Comparison of ENCODE assay signal across 8 cellular contexts in the genomic region with DNA sequence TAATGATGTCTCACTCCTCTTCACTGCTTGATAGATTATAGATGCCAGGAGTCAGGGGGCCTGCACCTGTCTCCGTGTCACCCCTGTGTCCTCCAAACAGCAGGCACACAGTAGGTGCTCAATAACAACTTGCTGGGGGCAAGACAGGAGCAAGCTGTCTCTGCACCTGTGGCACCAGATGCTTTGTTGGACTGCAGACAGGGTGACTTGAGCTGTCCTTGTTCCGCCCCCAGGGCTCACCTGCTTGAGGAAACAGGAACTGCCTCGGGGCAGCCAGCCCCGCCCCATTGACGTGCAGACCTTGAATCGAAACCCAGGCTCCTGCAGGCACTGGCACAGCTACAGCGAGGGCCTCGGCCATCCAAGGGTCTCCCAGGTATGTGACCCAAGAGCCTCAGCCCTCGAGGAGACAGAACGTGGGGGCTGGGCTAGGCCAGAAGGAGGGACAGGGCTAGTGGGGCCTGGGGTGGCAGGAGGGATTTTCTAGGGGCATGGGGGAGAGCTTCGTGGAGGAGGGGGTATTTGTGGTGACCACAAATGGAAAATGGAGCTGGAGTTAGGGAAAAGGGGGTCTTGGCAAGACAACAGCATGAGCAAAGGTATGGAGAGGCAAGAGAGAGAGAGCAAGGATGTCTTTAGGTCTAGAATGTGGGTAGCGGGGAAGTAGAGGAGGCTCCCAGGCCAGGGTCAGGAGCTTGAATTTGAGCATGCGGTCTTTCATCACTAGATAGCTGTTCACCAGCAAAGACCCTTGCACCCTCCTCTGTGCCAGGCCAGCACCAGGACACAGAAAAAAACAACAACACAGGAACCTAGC. TPM values are rescaled to one million over a fixed set of nuclear protein-coding genes. Genes with fewer than 3 reads are reported as not detected.
A peak's percentile ranks its signal among the peaks of the same experiment; 100 is the strongest.
DNase-seq lines count a peak whose midpoint lies in the region; ATAC-seq and TF ChIP-seq lines count a peak whose summit lies in the region.

A gene with protein sequence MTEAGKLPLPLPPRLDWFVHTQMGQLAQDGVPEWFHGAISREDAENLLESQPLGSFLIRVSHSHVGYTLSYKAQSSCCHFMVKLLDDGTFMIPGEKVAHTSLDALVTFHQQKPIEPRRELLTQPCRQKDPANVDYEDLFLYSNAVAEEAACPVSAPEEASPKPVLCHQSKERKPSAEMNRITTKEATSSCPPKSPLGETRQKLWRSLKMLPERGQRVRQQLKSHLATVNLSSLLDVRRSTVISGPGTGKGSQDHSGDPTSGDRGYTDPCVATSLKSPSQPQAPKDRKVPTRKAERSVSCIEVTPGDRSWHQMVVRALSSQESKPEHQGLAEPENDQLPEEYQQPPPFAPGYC (plus strand): TSS at position 287 of the 817 bp plus-strand sequence. CDS start 5,066 bp downstream, outside the sequence.

- no peak within 1 kb of the TSS for H3K4me3 ChIP-seq in left ventricle myocardium inferior

- peak; percentile 66 for ATAC-seq in GM21737 (IDR thresholded peaks at IDR 0.05; ENCODE audit: unreplicated experiment)

- TF ChIP-seq CTCF in left ventricle myocardium inferior (IDR thresholded peaks at IDR 0.05; ENCODE audit: borderline replicate concordance): no peak

- DNase-seq in GF-D8 (lab: John Stamatoyannopoulos, UW) (peak; percentile 70), NCI-H2107 (lab: John Stamatoyannopoulos, UW) (peak; percentile 50), left ventricle myocardium inferior (peak; percentile 36), SW 1271 (lab: John Stamatoyannopoulos, UW) (no peak), kidney glomerular epithelial cell (lab: John Stamatoyannopoulos, UW) (no peak)
- DNase-seq in activated CD8-positive, alpha-beta memory T cell treated with anti-CD3 and anti-CD28 coated beads for 1 hour (ENCODE audit: extremely low read depth in 1 of 2, low read depth in 1 of 2): peak; percentile 32 to 72
- peak; percentile 48 to 61 (median 54) for DNase-seq in stimulated activated CD4-positive, alpha-beta T cell treated with anti-CD3 and anti-CD28 coated beads, TNF-alpha, amount 100 ng/mL, for 1 hour (ENCODE audit: low read depth in 3 of 3, low spot score in 1 of 3)

- peaks cover 29% of the 10 kb centered on the region for H3K27me3 ChIP-seq in left ventricle myocardium inferior (ENCODE audit: low read depth)

- H3K27ac ChIP-seq in left ventricle myocardium inferior (replicated peaks): no peak within 1 kb of the TSS

- H3K4me1 ChIP-seq in left ventricle myocardium inferior: no peaks in the 10 kb centered on the region

- H3K36me3 ChIP-seq in left ventricle myocardium inferior: no peaks in the 10 kb centered on the region

- no peaks in the 10 kb centered on the region for H3K9me3 ChIP-seq in left ventricle myocardium inferior (replicated peaks)

- intact Hi-C loops in left ventricle myocardium inferior (cut with micrococcal nuclease): no loop called here

RNA-seq across cellular contexts. Expression of the gene that starts here (rescaled TPM):
- 0.16 TPM for total RNA-seq in left ventricle myocardium inferior

Comparison
In these comparisons a context has a peak if more than half of its experiments do, and no peak if none do; other contexts are left out.
1. Peak in DNase-seq in left ventricle myocardium inferior; RNA of the gene not detected or under 1 TPM.
2. DNase-seq: peak in GF-D8 (single experiment), NCI-H2107 (single experiment), activated CD8-positive, alpha-beta memory T cell treated with anti-CD3 and anti-CD28 coated beads for 1 hour (2 of 2) and stimulated activated CD4-positive, alpha-beta T cell treated with anti-CD3 and anti-CD28 coated beads, TNF-alpha, amount 100 ng/mL, for 1 hour (3 of 3); none in SW 1271 (0 of 2) and kidney glomerular epithelial cell (single experiment).